In genomic region chr1:240797050-240797449, GRCh38 we compare ENCODE assay signal across 18 cellular contexts.
A peak's percentile ranks its signal among the peaks of the same experiment; 100 is the strongest.
DNase-seq lines count a peak whose midpoint lies in the region; ATAC-seq and TF ChIP-seq lines count a peak whose summit lies in the region.
"Had no signal": no experiment of that assay in that cellular context is flagged by ENCODE, and none has a peak within 500 bp of the region (broad histone marks: within the 10 kb centered on the region; RNA-seq: fewer than 3 reads in every experiment).

No MANE protein-coding gene starts in this region.

- no peak overlapping the region for H3K9ac ChIP-seq in trophoblast cell (ENCODE audit: low read length)

- no peaks in the 10 kb centered on the region for H3K9me3 ChIP-seq in trophoblast cell (ENCODE audit: insufficient read depth, low read depth, low read length)
- no peaks in the 10 kb centered on the region for H3K9me3 ChIP-seq in effector memory CD4-positive, alpha-beta T cell (ENCODE audit: control insufficient read depth, low read length)

- H3K4ac ChIP-seq in trophoblast cell (ENCODE audit: low read depth, low read length): no peak overlapping the region

- no peaks in the 10 kb centered on the region for H3K4me1 ChIP-seq in trophoblast cell (ENCODE audit: control insufficient read depth in 1 of 2, insufficient read depth in 2 of 2, low read length in 2 of 2)
- H3K4me1 ChIP-seq in effector memory CD4-positive, alpha-beta T cell (ENCODE audit: control insufficient read depth, insufficient read depth, low read length, poor library complexity, severe bottlenecking): no peaks in the 10 kb centered on the region

- H2BK12ac ChIP-seq in trophoblast cell (ENCODE audit: low read length): no peak overlapping the region

- H4K12ac ChIP-seq in trophoblast cell (ENCODE audit: low read depth, low read length): no peak overlapping the region

- in situ Hi-C loops in brain microvascular endothelial cell (cut with HindIII; ENCODE audit: low pct_ligation_motif_present, low sequenced_read_pairs): no loop called here

- no peak for ATAC-seq in left lobe of liver
- ATAC-seq: Panc1 had no signal

- H3K4me2 ChIP-seq in trophoblast cell (ENCODE audit: low read length): no peak overlapping the region
- H3K4me2 ChIP-seq: smooth muscle cell had no signal

- H4K8ac ChIP-seq in trophoblast cell (ENCODE audit: low read depth, low read length): no peak overlapping the region

- no peak overlapping the region for H2AK5ac ChIP-seq in trophoblast cell (ENCODE audit: low read length)

- no peaks in the 10 kb centered on the region for H3K27me3 ChIP-seq in brain microvascular endothelial cell (replicated peaks)
- no peaks in the 10 kb centered on the region for H3K27me3 ChIP-seq in trophoblast cell (ENCODE audit: insufficient read depth, low read length)
- H3K27me3 ChIP-seq in effector memory CD4-positive, alpha-beta T cell (replicated peaks; ENCODE audit: control insufficient read depth, insufficient read depth, low read length, poor library complexity, severe bottlenecking): no peaks in the 10 kb centered on the region

- no peak overlapping the region for H3K23ac ChIP-seq in trophoblast cell (ENCODE audit: low read length)

- H3K79me2 ChIP-seq in trophoblast cell (ENCODE audit: control insufficient read depth, insufficient read depth, low read length, poor library complexity): no peaks in the 10 kb centered on the region

- no peak overlapping the region for H3K14ac ChIP-seq in trophoblast cell (ENCODE audit: low read length)

- no peak overlapping the region for H4K91ac ChIP-seq in trophoblast cell (ENCODE audit: low read depth, low read length)

- WGBS in trophoblast cell (ENCODE audit: extremely low coverage, insufficient coverage, insufficient read length): no CpG with 5 or more reads among the region's 1 CpG

- no peak overlapping the region for H2BK5ac ChIP-seq in trophoblast cell (ENCODE audit: low read depth, low read length, poor library complexity)

- H3K27ac ChIP-seq in brain microvascular endothelial cell (no peak overlapping the region), trophoblast cell (ENCODE audit: low read depth, low read length) (no peak overlapping the region)
- no peak overlapping the region for H3K27ac ChIP-seq in effector memory CD4-positive, alpha-beta T cell (ENCODE audit: insufficient read depth, low read length, poor library complexity, severe bottlenecking)

- TF ChIP-seq CTCF in brain microvascular endothelial cell (IDR thresholded peaks at IDR 0.05; ENCODE audit: low read depth, low read length, missing control alignments): no peak

- H2AFZ ChIP-seq in trophoblast cell (ENCODE audit: insufficient read depth, low read length, poor library complexity): no peak overlapping the region

- H3K18ac ChIP-seq in trophoblast cell (ENCODE audit: low read length): no peak overlapping the region

- DNase-seq in EL: peak; percentile 56
- DNase-seq in NCI-H226: peak; percentile 22
- DNase-seq in brain microvascular endothelial cell: peak; percentile 29
- peak; percentile 3 to 32 for DNase-seq in trophoblast cell
- no peak for DNase-seq in NCI-H446 treated with DMSO at 0.1 percent for 48 hours (lab: John Stamatoyannopoulos, UW)
- DNase-seq in stimulated activated CD4-positive, alpha-beta T cell treated with anti-CD3 and anti-CD28 coated beads, Interleukin-2, amount 100 ng/mL, for 48 hours: no peak
- DNase-seq in effector memory CD4-positive, alpha-beta T cell: no peak
- no peak for DNase-seq in left lobe of liver (ENCODE audit: low spot score)
- DNase-seq: activated CD4-positive, alpha-beta T cell treated with anti-CD3 and anti-CD28 coated beads, Interleukin-2, amount 50 U/mL, for 4 hours; activated naive CD8-positive, alpha-beta T cell treated with anti-CD3 and anti-CD28 coated beads, Interleukin-2, amount 10 ng/mL, durations not matched to agents 7 days and 5 days; activated T-cell treated with anti-CD3 and anti-CD28 coated beads, Interleukin-2, amount 50 U/mL, for 24 hours; caudate nucleus; H7; kidney; NCI-H2029 treated with DMSO at 0.1 percent for 48 hours; NCI-H526 treated with DMSO at 0.1 percent for 48 hours had no signal

- H3K36me3 ChIP-seq in brain microvascular endothelial cell (replicated peaks) (no peaks in the 10 kb centered on the region), trophoblast cell (ENCODE audit: control insufficient read depth in 1 of 2, insufficient read depth in 2 of 2, low read length in 2 of 2) (no peaks in the 10 kb centered on the region)
- H3K36me3 ChIP-seq in effector memory CD4-positive, alpha-beta T cell (ENCODE audit: control insufficient read depth, insufficient read depth, low read length): no peaks in the 10 kb centered on the region

- H3K4me3 ChIP-seq in brain microvascular endothelial cell (ENCODE audit: low read depth, low read length): no peak overlapping the region
- H3K4me3 ChIP-seq in trophoblast cell (ENCODE audit: low read depth, low read length): no peak overlapping the region
- H3K4me3 ChIP-seq in effector memory CD4-positive, alpha-beta T cell (ENCODE audit: insufficient read depth, low read depth, low read length, poor library complexity, severe bottlenecking): no peak overlapping the region
- H3K4me3 ChIP-seq: smooth muscle cell had no signal

- no peaks in the 10 kb centered on the region for H3K79me1 ChIP-seq in trophoblast cell (ENCODE audit: low read length)

- H2BK120ac ChIP-seq in trophoblast cell (ENCODE audit: insufficient read depth, low read length, poor library complexity): no peak overlapping the region

Comparison
In these comparisons a context has a peak if more than half of its experiments do, and no peak if none do; other contexts are left out.
1. DNase-seq: peak in EL (single experiment), NCI-H226 (single experiment), brain microvascular endothelial cell (single experiment) and trophoblast cell (2 of 2); none in NCI-H446 treated with DMSO at 0.1 percent for 48 hours (single experiment), stimulated activated CD4-positive, alpha-beta T cell treated with anti-CD3 and anti-CD28 coated beads, Interleukin-2, amount 100 ng/mL, for 48 hours (0 of 2), effector memory CD4-positive, alpha-beta T cell (0 of 3) and left lobe of liver (single experiment).